ENCODE assay signal across 10 cellular contexts in genomic region chr1:111505641-111506119, GRCh38. TPM values are rescaled to one million over a fixed set of nuclear protein-coding genes. Genes with fewer than 3 reads are reported as not detected.
A peak's percentile ranks its signal among the peaks of the same experiment; 100 is the strongest.
DNase-seq lines count a peak whose midpoint lies in the region; ATAC-seq and TF ChIP-seq lines count a peak whose summit lies in the region.
"Had no signal": no experiment of that assay in that cellular context is flagged by ENCODE, and none has a peak within 500 bp of the region (broad histone marks: within the 10 kb centered on the region; RNA-seq: fewer than 3 reads in every experiment).

No MANE protein-coding gene starts in this region.

- H2AFZ ChIP-seq in Karpas-422 (ENCODE audit: low read length) = peak overlapping the region; percentile 85
- H2AFZ ChIP-seq: parathyroid adenoma had no signal

- H3K79me2 ChIP-seq in Karpas-422 (ENCODE audit: low read length) = no peaks in the 10 kb centered on the region
- H3K79me2 ChIP-seq: parathyroid adenoma had no signal

- H3K27ac ChIP-seq in Karpas-422 (ENCODE audit: low read length) = peak overlapping the region; percentile 98
- H3K27ac ChIP-seq: parathyroid adenoma had no signal

- DNase-seq in Karpas-422 = peak; percentile 94
- DNase-seq in globus pallidus (ENCODE audit: low spot score) = peak; percentile 66
- DNase-seq in left lobe of liver (ENCODE audit: low spot score) = no peak
- DNase-seq in AG20443 (ENCODE audit: low spot score) = no peak
- no peak for DNase-seq in GM03348 (ENCODE audit: low spot score)
- DNase-seq in endothelial cell (ENCODE audit: low spot score) = no peak
- DNase-seq: IMR-90 had no signal

- H3K4me1 ChIP-seq in Karpas-422 (ENCODE audit: low read length) = peaks cover 73% of the 10 kb centered on the region

- H3K27ac Mint-ChIP-seq in endothelial cell (ENCODE audit: unreplicated experiment) = no peak overlapping the region

- no peaks in the 10 kb centered on the region for H3K9me3 Mint-ChIP-seq in endothelial cell (ENCODE audit: unreplicated experiment)

- H3K27me3 ChIP-seq in Karpas-422 (ENCODE audit: low read length) = no peaks in the 10 kb centered on the region

- no peaks in the 10 kb centered on the region for H3K27me3 Mint-ChIP-seq in endothelial cell (ENCODE audit: unreplicated experiment)

- no peaks in the 10 kb centered on the region for H4K20me1 ChIP-seq in Karpas-422 (ENCODE audit: insufficient read depth, low read depth, low read length)

- peak overlapping the region; percentile 64 for H3K9ac ChIP-seq in Karpas-422 (ENCODE audit: low read length)
- H3K9ac ChIP-seq: parathyroid adenoma had no signal

- H3K36me3 Mint-ChIP-seq in endothelial cell (ENCODE audit: low read depth, unreplicated experiment) = peaks cover 3% of the 10 kb centered on the region

- TF ChIP-seq CTCF in endothelial cell (IDR thresholded peaks at IDR 0.05; ENCODE audit: unreplicated experiment) = no peak

- H3K4me2 ChIP-seq in Karpas-422 (ENCODE audit: low read depth, low read length, poor library complexity, severe bottlenecking) = peak overlapping the region; percentile 58

- H3K4me1 Mint-ChIP-seq in endothelial cell (ENCODE audit: unreplicated experiment) = peaks cover 4% of the 10 kb centered on the region

- H3K4me3 Mint-ChIP-seq in endothelial cell (ENCODE audit: unreplicated experiment) = no peak overlapping the region

- H3K9me2 ChIP-seq in Karpas-422 (replicated peaks; ENCODE audit: insufficient read depth, low read length) = no peaks in the 10 kb centered on the region

- no peaks in the 10 kb centered on the region for H3K36me3 ChIP-seq in Karpas-422 (ENCODE audit: insufficient read depth, low read length)

- H3K4me3 ChIP-seq in Karpas-422 (ENCODE audit: low read length) = peak overlapping the region; percentile 34; the same call in 1 of the 2 replicates

- ATAC-seq in GM18502 (IDR thresholded peaks at IDR 0.05; ENCODE audit: poor library complexity, unreplicated experiment) (peak; percentile 52), GM21447 (IDR thresholded peaks at IDR 0.05; ENCODE audit: unreplicated experiment) (peak; percentile 59), left lobe of liver (no peak)

- no peaks in the 10 kb centered on the region for H3K9me3 ChIP-seq in Karpas-422 (ENCODE audit: low read length)

RNA-seq across cellular contexts. Expression of gene ADORA3, which starts 2.2 kb away (rescaled TPM):
- not detected in 2 replicates for total RNA-seq in Karpas-422 (2014; rRNA removed; shearing (Covaris generic); ENCODE audit: low replicate concordance)
- total RNA-seq in left lobe of liver (3.0 TPM), endothelial cell (ENCODE audit: unreplicated experiment) (0.13 TPM)
- total RNA-seq: IMR-90 had no signal

RNA-seq across cellular contexts. Expression of gene TMIGD3, which starts 2.2 kb away (rescaled TPM):
- not detected in 2 replicates for total RNA-seq in Karpas-422 (2014; rRNA removed; shearing (Covaris generic); ENCODE audit: low replicate concordance)
- total RNA-seq in left lobe of liver (7.8 TPM), endothelial cell (ENCODE audit: unreplicated experiment) (1.1 TPM)

RNA-seq across cellular contexts. Expression of gene C1orf162, which starts 31.9 kb away (rescaled TPM):
- total RNA-seq in Karpas-422 (2014; rRNA removed; shearing (Covaris generic); ENCODE audit: low replicate concordance) = 0.29 and 0.48 TPM in 2 replicates
- total RNA-seq in left lobe of liver (6.8 TPM), endothelial cell (ENCODE audit: unreplicated experiment) (0.95 TPM)
- total RNA-seq: IMR-90 had no signal

RNA-seq across cellular contexts. Expression of gene ATP5PB, which starts 56.4 kb away (rescaled TPM):
- 362 and 590 TPM in 2 replicates for total RNA-seq in Karpas-422 (2014; rRNA removed; shearing (Covaris generic); ENCODE audit: low replicate concordance)
- total RNA-seq in left lobe of liver (130 TPM), endothelial cell (ENCODE audit: unreplicated experiment) (211 TPM)

RNA-seq across cellular contexts. Expression of gene WDR77, which starts 56.6 kb away (rescaled TPM):
- 58.0 and 59.7 TPM in 2 replicates for total RNA-seq in Karpas-422 (2014; rRNA removed; shearing (Covaris generic); ENCODE audit: low replicate concordance)
- total RNA-seq in left lobe of liver (15.7 TPM), endothelial cell (ENCODE audit: unreplicated experiment) (46.2 TPM)

Comparison
In these comparisons a context has a peak if more than half of its experiments do, and no peak if none do; other contexts are left out.
1. DNase-seq: peak in Karpas-422 (single experiment) and globus pallidus (single experiment); none in left lobe of liver (single experiment), AG20443 (single experiment), GM03348 (single experiment) and endothelial cell (single experiment).